18 cellular contexts compared by ENCODE assay signal in the genomic region with DNA sequence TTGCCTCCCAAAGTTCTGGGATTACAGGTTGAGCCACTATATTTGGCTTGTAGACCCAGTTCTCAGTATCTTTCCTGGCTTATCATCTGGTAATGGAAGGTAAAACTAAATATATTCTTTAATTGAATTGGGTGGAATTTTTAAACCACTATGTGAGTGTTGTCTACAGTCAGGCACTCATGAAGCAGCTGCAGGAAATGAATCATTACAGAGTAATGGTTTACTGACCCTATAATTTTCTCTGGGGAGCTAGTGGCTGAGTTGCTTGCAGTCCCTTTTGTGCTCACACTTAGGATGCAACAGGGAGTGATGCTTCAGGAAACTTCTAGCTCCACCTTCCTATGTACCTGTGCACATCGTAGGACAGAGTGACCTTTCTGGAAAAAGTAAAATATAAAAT. TPM values are rescaled to one million over a fixed set of nuclear protein-coding genes. Genes with fewer than 3 reads are reported as not detected.
DNase-seq lines count a peak whose midpoint lies in the region; ATAC-seq, FAIRE-seq and TF ChIP-seq lines count a peak whose summit lies in the region.
"Had no signal": no experiment of that assay in that cellular context is flagged by ENCODE, and none has a peak within 500 bp of the region (broad histone marks: within the 10 kb centered on the region; RNA-seq: fewer than 3 reads in every experiment).

No MANE protein-coding gene starts in this region.

- H3K27ac ChIP-seq in astrocyte (ENCODE audit: low read depth, low read length) (peak overlapping the region; percentile 42), right cardiac atrium (ENCODE audit: low read length) (no peak overlapping the region), breast epithelium (no peak overlapping the region)
- H3K27ac ChIP-seq: left ventricle myocardium inferior, neutrophil had no signal

- TF ChIP-seq CTCF in Calu3 (IDR thresholded peaks at IDR 0.05; ENCODE audit: unreplicated experiment) (no peak), NB4 (IDR thresholded peaks at IDR 0.05; ENCODE audit: low read depth, low read length) (no peak), astrocyte (IDR thresholded peaks at IDR 0.05; ENCODE audit: insufficient read depth, low read depth, low read length) (no peak), breast epithelium (IDR thresholded peaks at IDR 0.05) (no peak)

- 63% methylated on average over 1 of the region's 1 CpG for WGBS in right cardiac atrium

- no TSS peak for BruUV-seq in Calu3 (replicated peaks; lab: Mats Ljungman, UMichigan)

- H3K79me2 ChIP-seq in astrocyte (ENCODE audit: insufficient read depth, low read length): no peaks in the 10 kb centered on the region

- TF ChIP-seq POLR2A in NB4 (IDR thresholded peaks at IDR 0.05; ENCODE audit: extremely low read depth, insufficient read length): no peak
- no peak for TF ChIP-seq POLR2A in breast epithelium (IDR thresholded peaks at IDR 0.05)

- no peak overlapping the region for H3K9ac ChIP-seq in astrocyte (ENCODE audit: low read length)
- H3K9ac ChIP-seq: SK-N-SH had no signal

- H3K4me3 Mint-ChIP-seq in Calu3 (ENCODE audit: low read depth, unreplicated experiment) (no peak overlapping the region), astrocyte (ENCODE audit: unreplicated experiment) (no peak overlapping the region)
- H3K4me3 Mint-ChIP-seq: CD4-positive, alpha-beta memory T cell; GM23338 had no signal

- no peaks in the 10 kb centered on the region for H4K20me1 ChIP-seq in astrocyte (ENCODE audit: insufficient read depth, low read length)

- H3K36me3 Mint-ChIP-seq in Calu3 (ENCODE audit: insufficient read depth, unreplicated experiment) (peaks cover 6% of the 10 kb centered on the region), astrocyte (ENCODE audit: low read depth, unreplicated experiment) (no peaks in the 10 kb centered on the region)
- H3K36me3 Mint-ChIP-seq: CD4-positive, alpha-beta memory T cell had no signal

- FAIRE-seq in astrocyte (lab: Jason Lieb, UNC): no peak
- FAIRE-seq: K562 had no signal

- H3K4me3 ChIP-seq in NB4 (ENCODE audit: low read depth, low read length): no peak overlapping the region
- no peak overlapping the region for H3K4me3 ChIP-seq in astrocyte (ENCODE audit: insufficient read depth, low read depth, low read length)
- H3K4me3 ChIP-seq in right cardiac atrium (ENCODE audit: low read length): no peak overlapping the region
- no peak overlapping the region for H3K4me3 ChIP-seq in breast epithelium
- H3K4me3 ChIP-seq: GM23338, K562, left ventricle myocardium inferior had no signal

- H3K4me1 ChIP-seq in astrocyte (ENCODE audit: insufficient read depth, low read length) (peaks cover 17% of the 10 kb centered on the region), right cardiac atrium (ENCODE audit: control insufficient read depth, insufficient read depth, low read length) (no peaks in the 10 kb centered on the region), breast epithelium (no peaks in the 10 kb centered on the region)
- H3K4me1 ChIP-seq: left ventricle myocardium inferior had no signal

- intact Hi-C loops in Calu3 (cut with micrococcal nuclease; ENCODE audit: unreplicated experiment): no loop called here
- intact Hi-C loops in right cardiac atrium (cut with DNase I): no loop called here
- intact Hi-C loops in breast epithelium (cut with DNase I; ENCODE audit: low total_unique reads): no loop called here

- H2AFZ ChIP-seq in astrocyte (ENCODE audit: low read depth, low read length): no peak overlapping the region
- H2AFZ ChIP-seq: GM23338 had no signal

- H3K36me3 ChIP-seq in astrocyte (ENCODE audit: insufficient read depth, low read length) (no peaks in the 10 kb centered on the region), breast epithelium (no peaks in the 10 kb centered on the region)
- H3K36me3 ChIP-seq: left ventricle myocardium inferior, neutrophil had no signal

- no peaks in the 10 kb centered on the region for H3K27me3 Mint-ChIP-seq in Calu3 (ENCODE audit: unreplicated experiment)
- no peaks in the 10 kb centered on the region for H3K27me3 Mint-ChIP-seq in astrocyte (ENCODE audit: low read depth, unreplicated experiment)
- H3K27me3 Mint-ChIP-seq: CD4-positive, alpha-beta memory T cell had no signal

- H3K9me3 Mint-ChIP-seq in Calu3 (ENCODE audit: low read depth, unreplicated experiment): no peaks in the 10 kb centered on the region
- H3K9me3 Mint-ChIP-seq in astrocyte (ENCODE audit: unreplicated experiment): no peaks in the 10 kb centered on the region
- H3K9me3 Mint-ChIP-seq: GM23338 had no signal

- no peak for ATAC-seq in right cardiac atrium
- ATAC-seq: GM23338, K562 had no signal

- CTCF ChIA-PET in Calu3 (lab: Charles Lee): interaction anchor here (1.3 kb wide), 1 partner anchor 13 kb away, joined by 4 read pairs; no protein-coding TSS in a partner anchor

- DNase-seq in Calu3 (no peak), NB4 (ENCODE audit: low read depth) (peak; percentile 33), astrocyte (ENCODE audit: low read depth) (peak; percentile 81), lung microvascular endothelial cell (ENCODE audit: low read depth in 2 of 2) (peak; percentile 44 to 76), Ammon's horn (ENCODE audit: low spot score) (no peak), SW480 (ENCODE audit: low spot score) (no peak), right cardiac atrium (no peak), breast epithelium (ENCODE audit: low spot score in 2 of 2) (no peak)
- DNase-seq: activated CD4-positive, CD25-positive, alpha-beta regulatory T cell treated with anti-CD3 and anti-CD28 coated beads, Interleukin-2, amount 50 U/mL, for 72 hours; CD4-positive, alpha-beta memory T cell; cerebellar nuclear complex; foreskin melanocyte; left ventricle myocardium inferior; NCI-H446; SK-N-SH had no signal

- peak overlapping the region; percentile 34 for H3K4me2 ChIP-seq in astrocyte (ENCODE audit: low read length)
- H3K4me2 ChIP-seq: GM23338, SK-N-SH had no signal

- no peaks in the 10 kb centered on the region for H3K9me3 ChIP-seq in astrocyte (ENCODE audit: insufficient read depth, low read depth, low read length)
- no peaks in the 10 kb centered on the region for H3K9me3 ChIP-seq in right cardiac atrium (ENCODE audit: control insufficient read depth, low read length)
- H3K9me3 ChIP-seq in breast epithelium: no peaks in the 10 kb centered on the region
- H3K9me3 ChIP-seq: neutrophil, SK-N-SH had no signal

- H3K27ac Mint-ChIP-seq in Calu3 (ENCODE audit: unreplicated experiment) (peak overlapping the region; percentile 30), astrocyte (ENCODE audit: unreplicated experiment) (peak overlapping the region; percentile 96)
- H3K27ac Mint-ChIP-seq: CD4-positive, alpha-beta memory T cell; GM23338 had no signal

- peaks cover 48% of the 10 kb centered on the region for H3K4me1 Mint-ChIP-seq in Calu3 (ENCODE audit: low read depth, unreplicated experiment)
- peaks cover 22% of the 10 kb centered on the region for H3K4me1 Mint-ChIP-seq in astrocyte (ENCODE audit: low read depth, unreplicated experiment)
- H3K4me1 Mint-ChIP-seq: CD4-positive, alpha-beta memory T cell had no signal

- H3K27me3 ChIP-seq in astrocyte (ENCODE audit: insufficient read depth, low read length) (no peaks in the 10 kb centered on the region), right cardiac atrium (ENCODE audit: control insufficient read depth, insufficient read depth) (no peaks in the 10 kb centered on the region), breast epithelium (no peaks in the 10 kb centered on the region)
- H3K27me3 ChIP-seq: neutrophil had no signal

RNA-seq across cellular contexts. Expression of a gene that starts 4.1 kb away (rescaled TPM):
- 16.6 and 25.5 TPM in 2 replicates for total RNA-seq in Calu3 (2022)
- total RNA-seq in astrocyte: 0.25 and 0.55 TPM in 2 replicates
- total RNA-seq in lung microvascular endothelial cell: not detected in 2 replicates
- not detected for total RNA-seq in right cardiac atrium
- polyA plus RNA-seq in right cardiac atrium: not detected
- total RNA-seq in breast epithelium: 1 to 10 TPM in 1 of 3 donors, under 1 TPM in 1, not detected in 1; 0.33 to 2.5 TPM
- total RNA-seq: CD4-positive, alpha-beta memory T cell; GM23338; left ventricle myocardium inferior had no signal
- polyA plus RNA-seq: CD4-positive, alpha-beta memory T cell; GM23338; SK-N-SH had no signal

Comparison
In these comparisons a context has a peak if more than half of its experiments do, and no peak if none do; other contexts are left out.
1. DNase-seq: peak in NB4 (single experiment), astrocyte (single experiment) and lung microvascular endothelial cell (2 of 2); none in Calu3 (single experiment), Ammon's horn (single experiment), SW480 (single experiment), right cardiac atrium (0 of 3) and breast epithelium (0 of 2).